ENCODE assay signal across 21 cellular contexts in the genomic region with DNA sequence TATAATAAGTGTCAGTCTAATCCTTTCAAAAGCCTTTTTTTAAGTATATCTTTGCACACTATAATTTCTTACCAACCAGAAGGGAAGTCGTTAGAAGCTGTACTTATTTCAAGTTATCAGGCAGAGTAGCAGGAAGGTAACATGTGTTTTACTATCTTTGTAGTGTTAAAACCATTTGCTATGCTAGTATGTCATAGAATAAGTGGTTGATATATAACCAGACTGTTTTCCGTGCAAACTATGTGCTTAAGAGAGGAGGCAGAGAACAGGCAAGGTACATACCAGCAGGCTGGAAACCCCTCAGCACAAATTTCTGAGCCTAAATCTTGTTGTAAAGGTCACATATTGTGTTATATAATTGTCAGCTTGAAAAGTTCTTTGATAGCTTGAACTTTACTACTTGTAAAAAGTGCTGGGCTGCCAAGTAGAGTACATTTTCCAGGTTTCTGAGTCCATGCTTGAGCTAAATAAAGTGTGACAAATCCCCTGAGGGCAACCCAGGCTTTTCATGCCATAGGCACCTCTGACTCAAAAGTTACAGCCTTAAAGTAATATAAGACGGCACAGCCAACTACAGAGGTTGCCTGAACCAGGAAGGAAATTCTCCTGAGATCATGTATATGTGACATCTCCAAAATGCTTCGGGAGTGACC.
A peak's percentile ranks its signal among the peaks of the same experiment; 100 is the strongest.
DNase-seq lines count a peak whose midpoint lies in the region; ATAC-seq and TF ChIP-seq lines count a peak whose summit lies in the region.
"Had no signal": no experiment of that assay in that cellular context is flagged by ENCODE, and none has a peak within 500 bp of the region (broad histone marks: within the 10 kb centered on the region; RNA-seq: fewer than 3 reads in every experiment).

No MANE protein-coding gene starts in this region.

- DNase-seq in ELF-1 (ENCODE audit: low read depth, low spot score) (peak; percentile 17), NCI-H226 (peak; percentile 25), chondrocyte (ENCODE audit: low spot score) (no peak), nephron progenitor cell (peak; percentile 21), hypothalamus (lab: John Stamatoyannopoulos, UW) (no peak)
- DNase-seq in activated T-helper 1 cell treated with anti-CD3 and anti-CD28 coated beads, Interleukin-12 subunit alpha, Interleukin-12 subunit beta, Interleukin-2, Interleukin-4 antibody, amounts not matched to agents 30 ng/mL and 10 ng/mL and 1 ng/mL, durations not matched to agents 14 hours and 24 hours and 36 hours (ENCODE audit: low spot score), result no peak
- DNase-seq: DMS79 treated with DMSO at 0.1 percent for 48 hours; effector memory CD8-positive, alpha-beta T cell; GOT3; left cardiac atrium; midbrain; NCI-H2081 treated with DMSO at 0.1 percent for 48 hours; NCI-H526; OCI-M1; sigmoid colon; stimulated activated CD4-positive, alpha-beta T cell treated with anti-CD3 and anti-CD28 coated beads, Interleukin-2, amount 100 ng/mL, for 24 hours had no signal

- H3K36me3 Mint-ChIP-seq in chondrocyte (ENCODE audit: low read depth), result no peaks in the 10 kb centered on the region
- no peaks in the 10 kb centered on the region for H3K36me3 Mint-ChIP-seq in nephron progenitor cell (ENCODE audit: low read depth)
- H3K36me3 Mint-ChIP-seq in activated T-helper 1 cell treated with anti-CD3 and anti-CD28 coated beads, Interleukin-12 subunit alpha, Interleukin-12 subunit beta, Interleukin-2, Interleukin-4 antibody, amounts not matched to agents 30 ng/mL and 10 ng/mL and 1 ng/mL, durations not matched to agents 14 hours and 24 hours and 36 hours (ENCODE audit: low read depth), result no peaks in the 10 kb centered on the region

- H3K4me3 Mint-ChIP-seq in chondrocyte (ENCODE audit: unreplicated experiment), result no peak overlapping the region
- H3K4me3 Mint-ChIP-seq in nephron progenitor cell, result no peak overlapping the region
- no peak overlapping the region for H3K4me3 Mint-ChIP-seq in activated T-helper 1 cell treated with anti-CD3 and anti-CD28 coated beads, Interleukin-12 subunit alpha, Interleukin-12 subunit beta, Interleukin-2, Interleukin-4 antibody, amounts not matched to agents 30 ng/mL and 10 ng/mL and 1 ng/mL, durations not matched to agents 14 hours and 24 hours and 36 hours
- H3K4me3 Mint-ChIP-seq: central memory CD8-positive, alpha-beta T cell; effector memory CD8-positive, alpha-beta T cell; T-helper 2 cell treated with Interferon-gamma antibody and Interleukin-4, amounts not matched to agents 5 μg/mL and 100 μg/mL, for 36 hours had no signal

- H3K27ac Mint-ChIP-seq in chondrocyte (ENCODE audit: unreplicated experiment) (peak overlapping the region; percentile 29), nephron progenitor cell (peak overlapping the region; percentile 11)
- H3K27ac Mint-ChIP-seq in activated T-helper 1 cell treated with anti-CD3 and anti-CD28 coated beads, Interleukin-12 subunit alpha, Interleukin-12 subunit beta, Interleukin-2, Interleukin-4 antibody, amounts not matched to agents 30 ng/mL and 10 ng/mL and 1 ng/mL, durations not matched to agents 14 hours and 24 hours and 36 hours, result no peak overlapping the region
- H3K27ac Mint-ChIP-seq: effector memory CD8-positive, alpha-beta T cell; T-helper 2 cell treated with Interferon-gamma antibody and Interleukin-4, amounts not matched to agents 5 μg/mL and 100 μg/mL, for 36 hours had no signal

- intact Hi-C loops in activated T-helper 1 cell treated with anti-CD3 and anti-CD28 coated beads, Interleukin-12 subunit alpha, Interleukin-12 subunit beta, Interleukin-2, Interleukin-4 antibody, amounts not matched to agents 30 ng/mL and 10 ng/mL and 1 ng/mL, durations not matched to agents 14 hours and 24 hours and 36 hours (cut with micrococcal nuclease), result no loop called here

- H3K27me3 Mint-ChIP-seq in chondrocyte (ENCODE audit: low read depth) (no peaks in the 10 kb centered on the region), nephron progenitor cell (ENCODE audit: low read depth, poor library complexity) (no peaks in the 10 kb centered on the region)
- H3K27me3 Mint-ChIP-seq in activated T-helper 1 cell treated with anti-CD3 and anti-CD28 coated beads, Interleukin-12 subunit alpha, Interleukin-12 subunit beta, Interleukin-2, Interleukin-4 antibody, amounts not matched to agents 30 ng/mL and 10 ng/mL and 1 ng/mL, durations not matched to agents 14 hours and 24 hours and 36 hours (ENCODE audit: insufficient read depth), result no peaks in the 10 kb centered on the region
- H3K27me3 Mint-ChIP-seq: central memory CD8-positive, alpha-beta T cell; effector memory CD8-positive, alpha-beta T cell had no signal

- H3K9me3 Mint-ChIP-seq in chondrocyte (ENCODE audit: low read depth) (no peaks in the 10 kb centered on the region), nephron progenitor cell (no peaks in the 10 kb centered on the region)
- H3K9me3 Mint-ChIP-seq in activated T-helper 1 cell treated with anti-CD3 and anti-CD28 coated beads, Interleukin-12 subunit alpha, Interleukin-12 subunit beta, Interleukin-2, Interleukin-4 antibody, amounts not matched to agents 30 ng/mL and 10 ng/mL and 1 ng/mL, durations not matched to agents 14 hours and 24 hours and 36 hours, result no peaks in the 10 kb centered on the region

- no peak for ATAC-seq in HG03175 (IDR thresholded peaks at IDR 0.05; ENCODE audit: unreplicated experiment)
- no peak for ATAC-seq in HG03439 (IDR thresholded peaks at IDR 0.05; ENCODE audit: unreplicated experiment)
- ATAC-seq: effector memory CD8-positive, alpha-beta T cell; K562; left cardiac atrium had no signal

- TF ChIP-seq CTCF in chondrocyte (IDR thresholded peaks at IDR 0.05), result no peak
- no peak for TF ChIP-seq CTCF in nephron progenitor cell (IDR thresholded peaks at IDR 0.05)

- H3K4me1 Mint-ChIP-seq in chondrocyte (ENCODE audit: low read depth) (peaks cover 15% of the 10 kb centered on the region), nephron progenitor cell (peaks cover 25% of the 10 kb centered on the region)
- no peaks in the 10 kb centered on the region for H3K4me1 Mint-ChIP-seq in activated T-helper 1 cell treated with anti-CD3 and anti-CD28 coated beads, Interleukin-12 subunit alpha, Interleukin-12 subunit beta, Interleukin-2, Interleukin-4 antibody, amounts not matched to agents 30 ng/mL and 10 ng/mL and 1 ng/mL, durations not matched to agents 14 hours and 24 hours and 36 hours (ENCODE audit: low read depth)
- H3K4me1 Mint-ChIP-seq: central memory CD8-positive, alpha-beta T cell had no signal

Comparison
In these comparisons a context has a peak if more than half of its experiments do, and no peak if none do; other contexts are left out.
1. DNase-seq: peak in ELF-1 (single experiment), NCI-H226 (single experiment) and nephron progenitor cell (single experiment); none in chondrocyte (single experiment), hypothalamus (0 of 51) and activated T-helper 1 cell treated with anti-CD3 and anti-CD28 coated beads, Interleukin-12 subunit alpha, Interleukin-12 subunit beta, Interleukin-2, Interleukin-4 antibody, amounts not matched to agents 30 ng/mL and 10 ng/mL and 1 ng/mL, durations not matched to agents 14 hours and 24 hours and 36 hours (single experiment).